Comparison of ENCODE assay signal across 1 cellular context in genomic region chr6:120378582-120379220, GRCh38.
TF ChIP-seq lines count a peak whose summit lies in the region.

No MANE protein-coding gene starts in this region.

TF ChIP-seq in IMR-90, 13 proteins besides CTCF, POLR2A, EP300 and RAD21 (continued from another document):
- TF ChIP-seq BHLHE40 (IDR thresholded peaks at IDR 0.05; ENCODE audit: low read depth, low read length) (no peak), CEBPB (IDR thresholded peaks at IDR 0.05; ENCODE audit: low read depth, low read length) (no peak), FOS (IDR thresholded peaks at IDR 0.05; ENCODE audit: low read depth, low read length) (no peak), RCOR1 (IDR thresholded peaks at IDR 0.05; ENCODE audit: insufficient replicate concordance, low read length) (no peak)
- TF ChIP-seq, protein P1, sequence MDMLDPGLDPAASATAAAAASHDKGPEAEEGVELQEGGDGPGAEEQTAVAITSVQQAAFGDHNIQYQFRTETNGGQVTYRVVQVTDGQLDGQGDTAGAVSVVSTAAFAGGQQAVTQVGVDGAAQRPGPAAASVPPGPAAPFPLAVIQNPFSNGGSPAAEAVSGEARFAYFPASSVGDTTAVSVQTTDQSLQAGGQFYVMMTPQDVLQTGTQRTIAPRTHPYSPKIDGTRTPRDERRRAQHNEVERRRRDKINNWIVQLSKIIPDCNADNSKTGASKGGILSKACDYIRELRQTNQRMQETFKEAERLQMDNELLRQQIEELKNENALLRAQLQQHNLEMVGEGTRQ (IDR thresholded peaks at IDR 0.05; ENCODE audit: low read depth, low read length), result no peak
